ENCODE assay signal across 1 cellular context in genomic region chr1:171220551-171221175, GRCh38.
TF ChIP-seq lines count a peak whose summit lies in the region.

No MANE protein-coding gene starts in this region.

TF ChIP-seq in SK-N-SH treated with all-trans-retinoic acid at 6 μM for 48 hours, 23 proteins besides CTCF, POLR2A, EP300 and RAD21 (continued from another document):
- TF ChIP-seq, protein P1, sequence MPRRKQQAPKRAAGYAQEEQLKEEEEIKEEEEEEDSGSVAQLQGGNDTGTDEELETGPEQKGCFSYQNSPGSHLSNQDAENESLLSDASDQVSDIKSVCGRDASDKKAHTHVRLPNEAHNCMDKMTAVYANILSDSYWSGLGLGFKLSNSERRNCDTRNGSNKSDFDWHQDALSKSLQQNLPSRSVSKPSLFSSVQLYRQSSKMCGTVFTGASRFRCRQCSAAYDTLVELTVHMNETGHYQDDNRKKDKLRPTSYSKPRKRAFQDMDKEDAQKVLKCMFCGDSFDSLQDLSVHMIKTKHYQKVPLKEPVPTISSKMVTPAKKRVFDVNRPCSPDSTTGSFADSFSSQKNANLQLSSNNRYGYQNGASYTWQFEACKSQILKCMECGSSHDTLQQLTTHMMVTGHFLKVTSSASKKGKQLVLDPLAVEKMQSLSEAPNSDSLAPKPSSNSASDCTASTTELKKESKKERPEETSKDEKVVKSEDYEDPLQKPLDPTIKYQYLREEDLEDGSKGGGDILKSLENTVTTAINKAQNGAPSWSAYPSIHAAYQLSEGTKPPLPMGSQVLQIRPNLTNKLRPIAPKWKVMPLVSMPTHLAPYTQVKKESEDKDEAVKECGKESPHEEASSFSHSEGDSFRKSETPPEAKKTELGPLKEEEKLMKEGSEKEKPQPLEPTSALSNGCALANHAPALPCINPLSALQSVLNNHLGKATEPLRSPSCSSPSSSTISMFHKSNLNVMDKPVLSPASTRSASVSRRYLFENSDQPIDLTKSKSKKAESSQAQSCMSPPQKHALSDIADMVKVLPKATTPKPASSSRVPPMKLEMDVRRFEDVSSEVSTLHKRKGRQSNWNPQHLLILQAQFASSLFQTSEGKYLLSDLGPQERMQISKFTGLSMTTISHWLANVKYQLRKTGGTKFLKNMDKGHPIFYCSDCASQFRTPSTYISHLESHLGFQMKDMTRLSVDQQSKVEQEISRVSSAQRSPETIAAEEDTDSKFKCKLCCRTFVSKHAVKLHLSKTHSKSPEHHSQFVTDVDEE (CRISPR knock-in tag; IDR thresholded peaks at IDR 0.05) = no peak
- TF ChIP-seq ZFP3 (CRISPR knock-in tag; IDR thresholded peaks at IDR 0.05) (no peak), ARNTL (CRISPR knock-in tag; IDR thresholded peaks at IDR 0.05; ENCODE audit: borderline replicate concordance, low read depth) (no peak), TOX (CRISPR knock-in tag; IDR thresholded peaks at IDR 0.05; ENCODE audit: borderline replicate concordance) (no peak), ZNF70 (CRISPR knock-in tag; IDR thresholded peaks at IDR 0.05) (no peak), ZNF8 (CRISPR knock-in tag; IDR thresholded peaks at IDR 0.05) (no peak), OSR1 (CRISPR knock-in tag; IDR thresholded peaks at IDR 0.05) (no peak), CSDC2 (CRISPR knock-in tag; IDR thresholded peaks at IDR 0.05) (no peak)
